ENCODE assay signal across 1 cellular context in genomic region chr6:37517411-37517812, GRCh38.
TF ChIP-seq lines count a peak whose summit lies in the region.

No MANE protein-coding gene starts in this region.

TF ChIP-seq in K562, 482 proteins besides CTCF, POLR2A, EP300 and RAD21 (continued from another document):
- TF ChIP-seq ZNF384 (IDR thresholded peaks at IDR 0.05; ENCODE audit: low read depth, low read length) (0 out of 2 replicates have a peak, but pooled peaks have one; percentile 28), RUNX1 (IDR thresholded peaks at IDR 0.05; ENCODE audit: low read depth) (no peak), THAP12 (CRISPR knock-in tag; IDR thresholded peaks at IDR 0.05) (no peak), NR3C1 (CRISPR knock-in tag; IDR thresholded peaks at IDR 0.05) (no peak), ZNF217 (CRISPR knock-in tag; IDR thresholded peaks at IDR 0.05) (no peak), CBX1 (IDR thresholded peaks at IDR 0.05; ENCODE audit: low read depth) (no peak), JUN (IDR thresholded peaks at IDR 0.05; ENCODE audit: borderline replicate concordance, low read depth, low read length) (no peak), JUN (CRISPR knock-in tag; IDR thresholded peaks at IDR 0.05; ENCODE audit: borderline replicate concordance) (no peak), CEBPG (CRISPR knock-in tag; IDR thresholded peaks at IDR 0.05) (peak; percentile 37; the same call in 1 of the 2 replicates), CEBPG (tag; conservative IDR thresholded peaks at IDR 0.05 in 1 of 2, IDR thresholded peaks at IDR 0.05 in 1 of 2) (peak; percentile 47 to 51), NELFE (IDR thresholded peaks at IDR 0.05; ENCODE audit: insufficient read depth, insufficient read length) (no peak), CEBPB (tag; IDR thresholded peaks at IDR 0.05) (peak; percentile 68), ZBTB8A (IDR thresholded peaks at IDR 0.05; ENCODE audit: partially characterized antibody) (no peak), PHF20 (IDR thresholded peaks at IDR 0.05; ENCODE audit: partially characterized antibody) (no peak)
TF ChIP-seq in K562: peak in this region for 3.
